ENCODE assay signal across 16 cellular contexts in genomic region chr6:145254649-145255401, GRCh38.
A peak's percentile ranks its signal among the peaks of the same experiment; 100 is the strongest.
DNase-seq lines count a peak whose midpoint lies in the region; ATAC-seq and TF ChIP-seq lines count a peak whose summit lies in the region.
"Had no signal": no experiment of that assay in that cellular context is flagged by ENCODE, and none has a peak within 500 bp of the region (broad histone marks: within the 10 kb centered on the region; RNA-seq: fewer than 3 reads in every experiment).

No MANE protein-coding gene starts in this region.

- no peak for TF ChIP-seq RAD21 in Ishikawa (IDR thresholded peaks at IDR 0.05; ENCODE audit: low read depth)

- H3K27ac Mint-ChIP-seq in WTC11, result no peak overlapping the region
- no peak overlapping the region for H3K27ac Mint-ChIP-seq in activated naive CD8-positive, alpha-beta T cell treated with anti-CD3 and anti-CD28 coated beads, Interleukin-2, amount 50 U/mL, for 24 hours
- H3K27ac Mint-ChIP-seq: CD4-positive, alpha-beta memory T cell; GM23338; HFFc6 had no signal

- no peak overlapping the region for H3K4me3 ChIP-seq in parathyroid adenoma (ENCODE audit: low read depth, low read length)
- H3K4me3 ChIP-seq: GM23338, HAP-1 had no signal

- H3K27me3 ChIP-seq in parathyroid adenoma (ENCODE audit: control insufficient read depth, insufficient read depth, low read length), result no peaks in the 10 kb centered on the region

- POLR2A ChIA-PET in WTC11 (lab: Charles Lee), result no interaction called here

- no peak overlapping the region for H3K27ac ChIP-seq in parathyroid adenoma

- no peaks in the 10 kb centered on the region for H3K36me3 Mint-ChIP-seq in WTC11
- H3K36me3 Mint-ChIP-seq in activated naive CD8-positive, alpha-beta T cell treated with anti-CD3 and anti-CD28 coated beads, Interleukin-2, amount 50 U/mL, for 24 hours (ENCODE audit: low read depth), result no peaks in the 10 kb centered on the region
- H3K36me3 Mint-ChIP-seq: CD4-positive, alpha-beta memory T cell had no signal

- H3K4me1 ChIP-seq in parathyroid adenoma, result peaks cover 45% of the 10 kb centered on the region
- H3K4me1 ChIP-seq: HAP-1 had no signal

- no peaks in the 10 kb centered on the region for H3K27me3 Mint-ChIP-seq in WTC11 (ENCODE audit: low read depth)
- H3K27me3 Mint-ChIP-seq in activated naive CD8-positive, alpha-beta T cell treated with anti-CD3 and anti-CD28 coated beads, Interleukin-2, amount 50 U/mL, for 24 hours, result no peaks in the 10 kb centered on the region
- H3K27me3 Mint-ChIP-seq: CD4-positive, alpha-beta memory T cell had no signal

- peak; percentile 65 for ATAC-seq in WTC11
- ATAC-seq in GM18520 (IDR thresholded peaks at IDR 0.05; ENCODE audit: unreplicated experiment), result no peak
- ATAC-seq in activated naive CD8-positive, alpha-beta T cell treated with anti-CD3 and anti-CD28 coated beads, Interleukin-2, amount 50 U/mL, for 24 hours, result no peak
- ATAC-seq in GM18498 (IDR thresholded peaks at IDR 0.05; ENCODE audit: unreplicated experiment), result no peak
- ATAC-seq: GM23338 had no signal

- TF ChIP-seq EP300 in Ishikawa (IDR thresholded peaks at IDR 0.05; ENCODE audit: borderline replicate concordance), result no peak

- no peak for DNase-seq in WTC11 (ENCODE audit: low spot score)
- DNase-seq in activated naive CD8-positive, alpha-beta T cell treated with anti-CD3 and anti-CD28 coated beads, Interleukin-2, amount 50 U/mL, for 24 hours, result no peak
- DNase-seq: C1 segment of cervical spinal cord; Calu3; CD4-positive, alpha-beta memory T cell; COR-L47; DMS53; DMS79 treated with DMSO at 0.1 percent for 48 hours; GF-D8; HFFc6 had no signal

- no peak overlapping the region for H3K4me2 ChIP-seq in parathyroid adenoma (ENCODE audit: low read length)
- H3K4me2 ChIP-seq: GM23338 had no signal

- no peak for TF ChIP-seq CTCF in WTC11 (IDR thresholded peaks at IDR 0.05)
- TF ChIP-seq CTCF in parathyroid adenoma (IDR thresholded peaks at IDR 0.05), result no peak

- no peaks in the 10 kb centered on the region for H3K79me2 ChIP-seq in parathyroid adenoma

- no peak overlapping the region for H3K4me3 Mint-ChIP-seq in WTC11
- H3K4me3 Mint-ChIP-seq in activated naive CD8-positive, alpha-beta T cell treated with anti-CD3 and anti-CD28 coated beads, Interleukin-2, amount 50 U/mL, for 24 hours, result no peak overlapping the region
- H3K4me3 Mint-ChIP-seq: CD4-positive, alpha-beta memory T cell; GM23338; HFFc6 had no signal

- H3K9ac ChIP-seq in parathyroid adenoma, result no peak overlapping the region

- peaks cover 11% of the 10 kb centered on the region for H3K4me1 Mint-ChIP-seq in WTC11
- no peaks in the 10 kb centered on the region for H3K4me1 Mint-ChIP-seq in activated naive CD8-positive, alpha-beta T cell treated with anti-CD3 and anti-CD28 coated beads, Interleukin-2, amount 50 U/mL, for 24 hours
- H3K4me1 Mint-ChIP-seq: CD4-positive, alpha-beta memory T cell had no signal

- no peaks in the 10 kb centered on the region for H3K36me3 ChIP-seq in parathyroid adenoma (ENCODE audit: control insufficient read depth, insufficient read depth, low read length)
- H3K36me3 ChIP-seq: HAP-1 had no signal

- no peaks in the 10 kb centered on the region for H3K9me3 ChIP-seq in parathyroid adenoma (ENCODE audit: control insufficient read depth, low read length)
- H3K9me3 ChIP-seq: HAP-1 had no signal

- CTCF ChIA-PET in WTC11 (lab: Charles Lee), result no interaction called here

- H3K9me3 Mint-ChIP-seq in WTC11, result no peaks in the 10 kb centered on the region
- H3K9me3 Mint-ChIP-seq in activated naive CD8-positive, alpha-beta T cell treated with anti-CD3 and anti-CD28 coated beads, Interleukin-2, amount 50 U/mL, for 24 hours, result no peaks in the 10 kb centered on the region
- H3K9me3 Mint-ChIP-seq: CD4-positive, alpha-beta memory T cell; HFFc6 had no signal

- peak overlapping the region; percentile 19 for H2AFZ ChIP-seq in parathyroid adenoma
- H2AFZ ChIP-seq: GM23338 had no signal

TF ChIP-seq in Ishikawa, 13 proteins besides CTCF, POLR2A, EP300 and RAD21:
- TF ChIP-seq REST (IDR thresholded peaks at IDR 0.05; ENCODE audit: low read depth) (no peak), TEAD4 (IDR thresholded peaks at IDR 0.05) (peak; percentile 73)
TF ChIP-seq in Ishikawa: peak in this region for 1.

TF ChIP-seq in WTC11, 78 proteins besides CTCF, POLR2A, EP300 and RAD21 (continues in another document):
- TF ChIP-seq KAT7 (CRISPR knock-in tag; IDR thresholded peaks at IDR 0.05; ENCODE audit: borderline replicate concordance) (no peak), ESRRA (CRISPR knock-in tag; IDR thresholded peaks at IDR 0.05; ENCODE audit: borderline replicate concordance) (no peak), ZNF263 (CRISPR knock-in tag; IDR thresholded peaks at IDR 0.05; ENCODE audit: low read depth) (no peak), TEAD4 (CRISPR knock-in tag; IDR thresholded peaks at IDR 0.05) (no peak), EMX1 (CRISPR knock-in tag; IDR thresholded peaks at IDR 0.05) (no peak), ZNF232 (CRISPR knock-in tag; IDR thresholded peaks at IDR 0.05) (no peak), HMGXB4 (CRISPR knock-in tag; IDR thresholded peaks at IDR 0.05) (no peak), STAT6 (CRISPR knock-in tag; conservative IDR thresholded peaks at IDR 0.05; ENCODE audit: low read depth) (no peak), ZNF121 (CRISPR knock-in tag; IDR thresholded peaks at IDR 0.05) (no peak), E2F1 (CRISPR knock-in tag; IDR thresholded peaks at IDR 0.05) (no peak), JAZF1 (CRISPR knock-in tag; IDR thresholded peaks at IDR 0.05) (no peak), ATF6 (CRISPR knock-in tag; IDR thresholded peaks at IDR 0.05) (no peak), ZNF671 (CRISPR knock-in tag; IDR thresholded peaks at IDR 0.05) (no peak), CDX4 (CRISPR knock-in tag; IDR thresholded peaks at IDR 0.05; ENCODE audit: borderline replicate concordance) (no peak)
